ENCODE assay signal across 16 cellular contexts in genomic region chr18:12372406-12372805, GRCh38. TPM values are rescaled to one million over a fixed set of nuclear protein-coding genes. Genes with fewer than 3 reads are reported as not detected.
DNase-seq lines count a peak whose midpoint lies in the region; ATAC-seq and TF ChIP-seq lines count a peak whose summit lies in the region.
"Had no signal": no experiment of that assay in that cellular context is flagged by ENCODE, and none has a peak within 500 bp of the region (broad histone marks: within the 10 kb centered on the region; RNA-seq: fewer than 3 reads in every experiment).

No MANE protein-coding gene starts in this region.

- DNase-seq in natural killer cell, result no peak
- DNase-seq in natural killer cell treated with Interleukin-12 subunit alpha and Interleukin-12 subunit beta and Interleukin-15 and Interleukin-18, amount 100 ng/mL, for 72 hours (ENCODE audit: low spot score), result no peak
- DNase-seq in body of pancreas, result no peak
- no peak for DNase-seq in T1000 (lab: John Stamatoyannopoulos, UW)
- no peak for DNase-seq in effector memory CD8-positive, alpha-beta T cell
- DNase-seq: ACHN; Calu3; CD4-positive, CD25-positive, alpha-beta regulatory T cell; IMR-90; NCI-H1436 treated with DMSO at 0.1 percent for 48 hours; NCI-H2081; NCI-H524 had no signal

- peak overlapping the region in 3 of 4 donors; percentile 46 to 60 (median 53) for H3K27ac ChIP-seq in body of pancreas
- peak overlapping the region; percentile 7 for H3K27ac ChIP-seq in muscle layer of duodenum (ENCODE audit: low read length)

- H3K27me3 ChIP-seq in body of pancreas (no peaks in the 10 kb centered on the region), muscle layer of duodenum (ENCODE audit: low read depth, low read length) (no peaks in the 10 kb centered on the region)

- H3K27me3 Mint-ChIP-seq in natural killer cell (ENCODE audit: low read depth in 2 of 2), result no peaks in the 10 kb centered on the region
- no peaks in the 10 kb centered on the region for H3K27me3 Mint-ChIP-seq in natural killer cell treated with Interleukin-12 subunit alpha and Interleukin-12 subunit beta and Interleukin-15 and Interleukin-18, amount 100 ng/mL, for 72 hours
- H3K27me3 Mint-ChIP-seq in effector memory CD8-positive, alpha-beta T cell, result no peaks in the 10 kb centered on the region
- H3K27me3 Mint-ChIP-seq: CD4-positive, CD25-positive, alpha-beta regulatory T cell had no signal

- H3K4me1 Mint-ChIP-seq in natural killer cell, result peaks cover 25 to 35% of the 10 kb centered on the region in 2 donors
- peaks cover 33 to 34% of the 10 kb centered on the region in 2 donors for H3K4me1 Mint-ChIP-seq in natural killer cell treated with Interleukin-12 subunit alpha and Interleukin-12 subunit beta and Interleukin-15 and Interleukin-18, amount 100 ng/mL, for 72 hours (ENCODE audit: low read depth in 2 of 2)
- H3K4me1 Mint-ChIP-seq in effector memory CD8-positive, alpha-beta T cell (ENCODE audit: low read depth in 2 of 2), result peaks cover 34 to 46% of the 10 kb centered on the region in 2 donors

- ATAC-seq in natural killer cell, result no peak
- ATAC-seq in natural killer cell treated with Interleukin-12 subunit alpha and Interleukin-12 subunit beta and Interleukin-15 and Interleukin-18, amount 100 ng/mL, for 72 hours, result no peak
- ATAC-seq in body of pancreas, result no peak
- no peak for ATAC-seq in effector memory CD8-positive, alpha-beta T cell (replicated peaks)
- ATAC-seq in GM18511 (IDR thresholded peaks at IDR 0.05; ENCODE audit: unreplicated experiment), result no peak
- ATAC-seq in HG03442 (IDR thresholded peaks at IDR 0.05; ENCODE audit: unreplicated experiment), result no peak

- H3K36me3 ChIP-seq in body of pancreas (replicated peaks in 1 of 2; ENCODE audit: insufficient read depth in 1 of 2, low read depth in 2 of 2) (peaks cover 0 to 7% of the 10 kb centered on the region in 2 donors), muscle layer of duodenum (ENCODE audit: control insufficient read depth in 1 of 2, insufficient read depth in 2 of 2, low read length in 2 of 2) (peaks cover 6 to 14% of the 10 kb centered on the region in 2 donors)

- H3K4me3 ChIP-seq in body of pancreas, result no peak overlapping the region
- H3K4me3 ChIP-seq in muscle layer of duodenum (ENCODE audit: low read depth in 1 of 2, low read length in 2 of 2), result peak overlapping the region in 1 of 2 donors; percentile 5
- H3K4me3 ChIP-seq: HAP-1 had no signal

- TF ChIP-seq CTCF in natural killer cell (IDR thresholded peaks at IDR 0.05) (no peak), body of pancreas (IDR thresholded peaks at IDR 0.05) (no peak)

- H3K4me1 ChIP-seq in body of pancreas (peaks cover 53% of the 10 kb centered on the region), muscle layer of duodenum (ENCODE audit: control insufficient read depth in 1 of 2, insufficient read depth in 2 of 2, low read length in 2 of 2) (peaks cover 10 to 33% of the 10 kb centered on the region in 2 donors)

- 39 to 57% methylated on average over 3 of the region's 3 CpGs for WGBS in body of pancreas, 2 donors

- no peaks in the 10 kb centered on the region for H3K36me3 Mint-ChIP-seq in natural killer cell
- peaks cover 6% of the 10 kb centered on the region for H3K36me3 Mint-ChIP-seq in natural killer cell treated with Interleukin-12 subunit alpha and Interleukin-12 subunit beta and Interleukin-15 and Interleukin-18, amount 100 ng/mL, for 72 hours
- H3K36me3 Mint-ChIP-seq in effector memory CD8-positive, alpha-beta T cell (ENCODE audit: insufficient read depth), result peaks cover 34% of the 10 kb centered on the region

- H3K9me3 ChIP-seq in body of pancreas (no peaks in the 10 kb centered on the region), muscle layer of duodenum (ENCODE audit: control insufficient read depth in 1 of 2, low read length in 2 of 2) (no peaks in the 10 kb centered on the region)
- H3K9me3 ChIP-seq: HAP-1 had no signal

- H3K9me3 Mint-ChIP-seq in natural killer cell, result no peaks in the 10 kb centered on the region
- H3K9me3 Mint-ChIP-seq in natural killer cell treated with Interleukin-12 subunit alpha and Interleukin-12 subunit beta and Interleukin-15 and Interleukin-18, amount 100 ng/mL, for 72 hours, result no peaks in the 10 kb centered on the region
- no peaks in the 10 kb centered on the region for H3K9me3 Mint-ChIP-seq in effector memory CD8-positive, alpha-beta T cell

- TF ChIP-seq POLR2A in body of pancreas (IDR thresholded peaks at IDR 0.05), result no peak

- H3K4me3 Mint-ChIP-seq in natural killer cell, result no peak overlapping the region
- H3K4me3 Mint-ChIP-seq in natural killer cell treated with Interleukin-12 subunit alpha and Interleukin-12 subunit beta and Interleukin-15 and Interleukin-18, amount 100 ng/mL, for 72 hours, result no peak overlapping the region
- no peak overlapping the region for H3K4me3 Mint-ChIP-seq in effector memory CD8-positive, alpha-beta T cell

- intact Hi-C loops in natural killer cell (cut with micrococcal nuclease), result loop anchor here (10.0 kb wide), 1 partner anchor 388 kb away; the partner anchor contains the start of gene IMPA2
- intact Hi-C loops in body of pancreas (cut with DNase I), result no loop called here

- H3K27ac Mint-ChIP-seq in natural killer cell, result peak overlapping the region; percentile 23 to 45
- no peak overlapping the region for H3K27ac Mint-ChIP-seq in natural killer cell treated with Interleukin-12 subunit alpha and Interleukin-12 subunit beta and Interleukin-15 and Interleukin-18, amount 100 ng/mL, for 72 hours
- no peak overlapping the region for H3K27ac Mint-ChIP-seq in effector memory CD8-positive, alpha-beta T cell

RNA-seq across cellular contexts. Expression of gene AFG3L2, which starts 4.6 kb away (rescaled TPM):
- 10 to 100 TPM; 31.9 to 36.4 (median 35.9) TPM for total RNA-seq in natural killer cell
- 10 to 100 TPM; 45.1 to 74.1 TPM for total RNA-seq in natural killer cell treated with Interleukin-12 subunit alpha and Interleukin-12 subunit beta and Interleukin-15 and Interleukin-18, amount 100 ng/mL, for 72 hours
- 10 to 100 TPM; 30.4 to 33.6 TPM for total RNA-seq in body of pancreas

RNA-seq across cellular contexts. Expression of gene PRELID3A, which starts 35.3 kb away (rescaled TPM):
- total RNA-seq in natural killer cell (not detected), body of pancreas (not detected)
- total RNA-seq in natural killer cell treated with Interleukin-12 subunit alpha and Interleukin-12 subunit beta and Interleukin-15 and Interleukin-18, amount 100 ng/mL, for 72 hours, result 1 to 10 TPM in 1 of 2 donors, under 1 TPM in 1; 0.78 to 3.2 TPM
- total RNA-seq: CD4-positive, CD25-positive, alpha-beta regulatory T cell had no signal

Comparison
In these comparisons a context has a peak if more than half of its experiments do, and no peak if none do; other contexts are left out.
1. H3K27ac Mint-ChIP-seq: peak in natural killer cell (2 of 2); none in natural killer cell treated with Interleukin-12 subunit alpha and Interleukin-12 subunit beta and Interleukin-15 and Interleukin-18, amount 100 ng/mL, for 72 hours (0 of 2) and effector memory CD8-positive, alpha-beta T cell (0 of 2).